Comparison of ENCODE assay signal across 8 cellular contexts in the genomic region with DNA sequence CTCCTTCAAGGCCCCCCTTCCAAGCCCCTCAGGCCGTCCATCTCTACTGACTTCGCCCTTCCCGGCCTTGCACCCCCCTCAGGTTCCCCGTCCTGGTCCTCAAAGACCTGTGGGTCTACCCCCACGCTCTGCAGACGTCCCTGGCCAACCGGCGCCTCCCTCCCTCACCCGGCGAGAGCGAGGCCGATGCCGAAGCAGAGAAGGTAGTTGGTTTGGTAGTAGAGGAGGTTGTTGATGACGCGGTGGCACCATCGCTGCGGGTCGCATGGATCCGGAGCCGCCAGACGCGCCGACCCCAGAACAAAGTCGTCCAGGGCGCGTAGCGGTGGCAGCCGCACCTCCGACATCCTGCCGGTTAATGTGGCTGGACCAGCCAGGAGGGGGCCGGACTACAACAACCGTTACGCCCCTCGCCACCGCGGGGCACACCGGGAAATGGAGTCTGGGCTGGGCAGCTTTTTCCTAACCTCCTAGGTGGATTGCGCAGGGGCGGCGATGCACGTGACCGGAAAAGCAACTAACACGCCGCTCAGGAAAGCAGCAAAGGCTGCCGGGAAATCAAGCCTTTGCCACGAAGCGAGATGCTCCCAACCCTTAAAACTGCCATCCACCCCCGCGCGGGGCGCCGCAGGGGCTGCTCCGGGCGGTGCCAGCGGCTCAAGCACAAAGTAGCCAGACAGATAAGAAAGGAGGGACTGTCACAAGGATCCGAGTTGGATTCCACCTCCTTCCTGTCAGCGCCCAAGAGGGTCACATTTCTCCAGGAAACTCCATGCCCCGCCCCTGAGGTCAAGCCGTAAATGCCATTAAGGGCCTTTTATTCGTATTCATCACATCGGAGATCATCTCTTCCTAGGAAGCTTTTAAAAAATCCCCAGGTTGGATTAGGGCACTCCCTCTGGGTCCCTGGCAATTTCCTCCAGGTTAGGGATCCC. TPM values are rescaled to one million over a fixed set of nuclear protein-coding genes. Genes with fewer than 3 reads are reported as not detected.
DNase-seq lines count a peak whose midpoint lies in the region; ATAC-seq and TF ChIP-seq lines count a peak whose summit lies in the region.

PRAF2 (minus strand) TSS at position 362 of the 935 bp plus-strand sequence; CDS start at position 347, 15 bp downstream.

- DNase-seq in GM12864 (ENCODE audit: low read depth) (peak; percentile 75), NCI-H2107 treated with DMSO at 0.1 percent for 48 hours (lab: John Stamatoyannopoulos, UW; ENCODE audit: unreplicated experiment) (peak; percentile 89), mammary epithelial cell (peak; percentile 83)

- intact Hi-C loops in mammary epithelial cell (cut with micrococcal nuclease): loop anchor here (2.0 kb wide), 1 partner anchor 31 kb away; the partner anchor contains the start of gene TFE3

- H3K9me3 ChIP-seq in mammary epithelial cell (replicated peaks; ENCODE audit: insufficient read depth, low read length) (no peaks in the 10 kb centered on the region), iPS-18c (ENCODE audit: control insufficient read depth, insufficient read depth, low read length) (peaks cover 26% of the 10 kb centered on the region), skeletal muscle satellite cell (replicated peaks; ENCODE audit: low read length) (no peaks in the 10 kb centered on the region)

- H3K4me2 ChIP-seq in mammary epithelial cell (ENCODE audit: insufficient read depth, low read depth, low read length) (peak within 1 kb of the TSS; percentile 83), skeletal muscle satellite cell (ENCODE audit: low read length) (peak within 1 kb of the TSS; percentile 91)

- CTCF ChIA-PET in mammary epithelial cell (lab: Charles Lee; ENCODE audit: low non-redundant PET): no interaction called here

- H3K4me1 ChIP-seq in mammary epithelial cell (ENCODE audit: insufficient read depth, low read length) (peaks cover 11% of the 10 kb centered on the region), skeletal muscle satellite cell (ENCODE audit: control insufficient read depth, insufficient read depth, low read length) (peaks cover 12% of the 10 kb centered on the region)

- no peak within 1 kb of the TSS for H3K27ac ChIP-seq in mammary epithelial cell (ENCODE audit: insufficient read depth, low read depth, low read length)

- peak; percentile 85 for ATAC-seq in HG02884 (IDR thresholded peaks at IDR 0.05; ENCODE audit: unreplicated experiment)
- no peak for ATAC-seq in HG02840 (IDR thresholded peaks at IDR 0.05; ENCODE audit: low FRiP score, unreplicated experiment)

- H3K9ac ChIP-seq in mammary epithelial cell (ENCODE audit: insufficient read depth, low read length) (no peak within 1 kb of the TSS), skeletal muscle satellite cell (ENCODE audit: low read depth, low read length) (peak within 1 kb of the TSS; percentile 74)

- no TSS peak for BruUV-seq in mammary epithelial cell (replicated peaks; lab: Mats Ljungman, UMichigan)

- H3K27me3 ChIP-seq in mammary epithelial cell (ENCODE audit: insufficient read depth, low read length) (no peaks in the 10 kb centered on the region), skeletal muscle satellite cell (ENCODE audit: control insufficient read depth, insufficient read depth, low read length) (no peaks in the 10 kb centered on the region)

- H3K36me3 ChIP-seq in mammary epithelial cell (ENCODE audit: insufficient read depth, low read length) (no peaks in the 10 kb centered on the region), skeletal muscle satellite cell (ENCODE audit: insufficient read depth, low read length) (peaks cover 16% of the 10 kb centered on the region)

- in situ Hi-C loops in mammary epithelial cell (cut with MboI; ENCODE audit: low sequenced_read_pairs in 2 of 2): no loop called here

- H3K4me3 ChIP-seq in GM12864 (ENCODE audit: low read depth, low read length) (peak within 1 kb of the TSS; percentile 65), WI38 (ENCODE audit: low read depth, low read length) (peak within 1 kb of the TSS; percentile 75), mammary epithelial cell (replicated peaks in 1 of 3; ENCODE audit: insufficient read depth in 1 of 3, low read depth in 2 of 3, low read length in 3 of 3) (peak within 1 kb of the TSS; percentile 37 to 57 (median 55)), iPS-18c (ENCODE audit: insufficient read depth, low read depth, low read length) (peak within 1 kb of the TSS; percentile 70), skeletal muscle satellite cell (ENCODE audit: low read length) (peak within 1 kb of the TSS; percentile 80)

- 43% methylated on average over 42 of the region's 61 CpGs for WGBS in mammary epithelial cell (ENCODE audit: low coverage, missing lambda C conversion rate)

- H2AFZ ChIP-seq in mammary epithelial cell (ENCODE audit: low read depth, low read length): peak within 1 kb of the TSS; percentile 67

- TF ChIP-seq CTCF in GM12864 (IDR thresholded peaks at IDR 0.05; ENCODE audit: low read depth, low read length, missing control alignments) (no peak), WI38 (IDR thresholded peaks at IDR 0.05; ENCODE audit: low read depth, low read length) (no peak), mammary epithelial cell (conservative IDR thresholded peaks at IDR 0.05 in 1 of 2, IDR thresholded peaks at IDR 0.05 in 1 of 2; ENCODE audit: extremely low read depth in 1 of 2, insufficient read depth in 1 of 2, low read depth in 1 of 2, low read length in 2 of 2) (peak in 1 of 2 donors; percentile 6)

- no peaks in the 10 kb centered on the region for H4K20me1 ChIP-seq in mammary epithelial cell (ENCODE audit: insufficient read depth, low read length)

- dilution Hi-C loops in mammary epithelial cell (cut with HindIII; ENCODE audit: low sequenced_read_pairs): no loop called here

- peaks cover 12% of the 10 kb centered on the region for H3K79me2 ChIP-seq in mammary epithelial cell (ENCODE audit: insufficient read depth, low read length)

RNA-seq across cellular contexts. Expression of gene PRAF2, which starts in this region (rescaled TPM):
- total RNA-seq in mammary epithelial cell: 10 to 100 TPM in 1 of 2 donors, 1 to 10 TPM in 1; 8.2 to 27.7 TPM
- 17.5 TPM for polyA plus RNA-seq in mammary epithelial cell
- polyA minus RNA-seq in mammary epithelial cell: 30.2 TPM
- 16.2 and 19.2 TPM in 2 replicates for total RNA-seq in skeletal muscle satellite cell (2012; rRNA removed)
